9 cellular contexts compared by ENCODE assay signal in the genomic region with DNA sequence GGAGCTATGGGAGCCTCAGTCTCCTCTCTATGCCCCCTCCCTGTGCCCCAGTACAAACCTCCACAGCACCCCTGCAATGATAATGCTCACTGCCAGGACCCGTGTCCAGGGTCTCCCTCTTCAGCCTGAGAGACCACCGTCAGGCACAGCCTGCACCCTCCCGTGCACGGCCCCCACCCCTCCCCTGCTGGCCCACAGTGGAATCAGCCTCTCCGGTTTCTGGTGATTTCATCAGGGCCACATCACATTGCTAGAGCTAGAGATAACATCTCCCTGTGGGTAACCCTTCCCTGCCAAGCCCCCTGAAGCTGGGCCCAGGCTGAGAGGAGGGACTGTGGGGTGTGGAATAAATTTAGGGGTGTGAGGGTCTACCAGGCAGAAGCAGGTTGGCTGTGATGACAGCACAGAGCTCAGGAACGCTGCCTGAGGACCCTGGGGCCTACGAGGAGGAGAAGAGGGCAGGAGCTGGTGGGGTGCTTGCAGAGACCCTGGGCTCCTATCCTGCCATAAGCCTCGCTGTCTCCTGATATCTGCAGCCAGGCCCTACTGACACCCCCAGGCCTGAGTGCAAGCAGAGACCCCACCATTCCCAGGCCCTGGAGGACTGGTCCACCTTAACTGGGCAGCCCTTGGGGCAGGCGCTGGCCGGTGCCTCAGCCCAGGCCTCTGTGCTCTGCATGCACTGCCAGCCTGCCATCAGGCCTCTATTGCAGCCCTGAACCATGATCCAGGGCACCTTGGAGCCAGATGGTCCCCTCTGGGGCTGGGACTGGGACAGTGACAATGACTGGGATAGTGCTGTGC. TPM values are rescaled to one million over a fixed set of nuclear protein-coding genes. Genes with fewer than 3 reads are reported as not detected.
A peak's percentile ranks its signal among the peaks of the same experiment; 100 is the strongest.
DNase-seq lines count a peak whose midpoint lies in the region; ATAC-seq and TF ChIP-seq lines count a peak whose summit lies in the region.
"Had no signal": no experiment of that assay in that cellular context is flagged by ENCODE, and none has a peak within 500 bp of the region (broad histone marks: within the 10 kb centered on the region; RNA-seq: fewer than 3 reads in every experiment).

KLHDC7B (plus strand) TSS at position 378 of the 804 bp plus-strand sequence; CDS start at position 723, 345 bp downstream.

- ATAC-seq in lower lobe of right lung, result no peak
- ATAC-seq in GM19467 (IDR thresholded peaks at IDR 0.05; ENCODE audit: unreplicated experiment), result no peak
- no peak for ATAC-seq in GM21528 (IDR thresholded peaks at IDR 0.05; ENCODE audit: low FRiP score, unreplicated experiment)

- no peaks in the 10 kb centered on the region for H3K36me3 ChIP-seq in BJ (ENCODE audit: control insufficient read depth, insufficient read depth, low read length)
- H3K36me3 ChIP-seq in lower lobe of right lung, result no peaks in the 10 kb centered on the region

- H3K9me3 ChIP-seq in lower lobe of right lung, result no peaks in the 10 kb centered on the region

- H3K27me3 ChIP-seq in BJ (ENCODE audit: control insufficient read depth, insufficient read depth, low read length) (peaks cover 30% of the 10 kb centered on the region), lower lobe of right lung (ENCODE audit: low read depth) (peaks cover 43% of the 10 kb centered on the region)

- no peak within 1 kb of the TSS for H3K4me3 ChIP-seq in BJ (ENCODE audit: low read depth, low read length)
- H3K4me3 ChIP-seq in lower lobe of right lung, result no peak within 1 kb of the TSS

- H3K36me3 Mint-ChIP-seq in HFFc6 (ENCODE audit: low read depth), result no peaks in the 10 kb centered on the region

- intact Hi-C loops in lower lobe of right lung (cut with DNase I), result no loop called here

- POLR2A ChIA-PET in BJ (lab: Charles Lee), result interaction anchor here (1.0 kb wide), 1 partner anchor 20 kb away, joined by 3 read pairs; the partner anchor contains the start of gene SCO2

- no peak within 1 kb of the TSS for H3K4me3 Mint-ChIP-seq in HFFc6

- DNase-seq in BJ (ENCODE audit: low read depth) (no peak), HFFc6 (no peak), lower lobe of right lung (peak; percentile 45), HPDE6-E6E7 (ENCODE audit: extremely low spot score) (no peak), amniotic stem cell (lab: John Stamatoyannopoulos, UW) (no peak)
- peak; percentile 43 for DNase-seq in activated naive CD4-positive, alpha-beta T cell treated with anti-CD3 and anti-CD28 coated beads, Interleukin-2, amount 50 U/mL, for 16 hours
- DNase-seq: effector CD8-positive, alpha-beta T cell had no signal

- CTCF ChIA-PET in BJ (lab: Yijun Ruan, JAX), result interaction anchor here (0.8 to 1.8 kb wide), 6 partner anchors 10 to 75 kb away, joined by 3 to 17 read pairs (median 4); partner anchors contain the start of genes SCO2 and SYCE3

- peaks cover 36% of the 10 kb centered on the region for H3K27me3 Mint-ChIP-seq in HFFc6 (ENCODE audit: insufficient read depth)

- no peaks in the 10 kb centered on the region for H3K9me3 Mint-ChIP-seq in HFFc6

- TF ChIP-seq CTCF in BJ (IDR thresholded peaks at IDR 0.05; ENCODE audit: insufficient read depth, low read depth, low read length) (peak; percentile 52), HFFc6 (IDR thresholded peaks at IDR 0.05) (peak; percentile 29; the same call in 1 of the 2 replicates), lower lobe of right lung (IDR thresholded peaks at IDR 0.05) (no peak)

- peak within 1 kb of the TSS; percentile 97 for H3K27ac ChIP-seq in lower lobe of right lung

- H3K27ac Mint-ChIP-seq in HFFc6, result no peak within 1 kb of the TSS

- peaks cover 46% of the 10 kb centered on the region for H3K4me1 ChIP-seq in lower lobe of right lung

- peaks cover 20% of the 10 kb centered on the region for H3K4me1 Mint-ChIP-seq in HFFc6 (ENCODE audit: low read depth)

RNA-seq across cellular contexts. Expression of gene KLHDC7B, which starts in this region (rescaled TPM):
- polyA plus RNA-seq in BJ (2011; rRNA removed), result 0.34 and 0.39 TPM in 2 replicates
- 0.36 and 0.62 TPM in 2 replicates for polyA minus RNA-seq in BJ (2011; rRNA and poly(A)+ RNA removed)
- under 1 TPM in 1 of 6 experiments, not detected in 5; 0.05 TPM for total RNA-seq in HFFc6 (2021; fragmentation: NEBNext Ultra II Directional; extraction: Animal tissue kit (Norgen Biotek cat#: 25700))
- 0.77 TPM for total RNA-seq in lower lobe of right lung

Comparison
In these comparisons a context has a peak if more than half of its experiments do, and no peak if none do; other contexts are left out.
1. Peak in DNase-seq and H3K27ac ChIP-seq in lower lobe of right lung; RNA of the gene not detected or under 1 TPM.